Comparison of ENCODE assay signal across 1 cellular context in genomic region chr20:45817652-45818194, GRCh38.
TF ChIP-seq lines count a peak whose summit lies in the region.

No MANE protein-coding gene starts in this region.

TF ChIP-seq in K562, 482 proteins besides CTCF, POLR2A, EP300 and RAD21:
- TF ChIP-seq NR2C2 (CRISPR knock-in tag; IDR thresholded peaks at IDR 0.05) (no peak), NR2C2 (tag; IDR thresholded peaks at IDR 0.05) (peak; percentile 52; the same call in 1 of the 2 replicates), CTBP1 (IDR thresholded peaks at IDR 0.05; ENCODE audit: borderline replicate concordance) (no peak), CLOCK (CRISPR knock-in tag; IDR thresholded peaks at IDR 0.05; ENCODE audit: borderline replicate concordance) (no peak), NR2C1 (IDR thresholded peaks at IDR 0.05) (peak; percentile 37; the same call in 1 of the 2 replicates), NR2C1 (tag; IDR thresholded peaks at IDR 0.05) (no peak), ATF6 (CRISPR knock-in tag; IDR thresholded peaks at IDR 0.05) (no peak), ZNF212 (CRISPR knock-in tag; IDR thresholded peaks at IDR 0.05) (no peak), HNRNPLL (IDR thresholded peaks at IDR 0.05; ENCODE audit: low read depth, low read length, poor library complexity, severe bottlenecking) (no peak), CXXC5 (CRISPR knock-in tag; IDR thresholded peaks at IDR 0.05) (no peak), SMARCB1 (IDR thresholded peaks at IDR 0.05; ENCODE audit: insufficient read length, low read depth) (no peak), GABPA (tag; conservative IDR thresholded peaks at IDR 0.05; ENCODE audit: low read depth) (peak; percentile 52), GATAD2A (IDR thresholded peaks at IDR 0.05) (no peak), ATF3 (IDR thresholded peaks at IDR 0.05) (peak; percentile 47; the same call in 1 of the 2 replicates), ATF3 (CRISPR knock-in tag; conservative IDR thresholded peaks at IDR 0.05) (no peak), KLF6 (CRISPR knock-in tag; IDR thresholded peaks at IDR 0.05; ENCODE audit: borderline replicate concordance) (no peak), HMBOX1 (IDR thresholded peaks at IDR 0.05) (0 out of 2 replicates have a peak, but pooled peaks have one; percentile 6), SRSF7 (optimal IDR thresholded peaks at IDR 0.05; ENCODE audit: low read depth, low read length) (no peak), TRIM24 (IDR thresholded peaks at IDR 0.05) (no peak)
